ENCODE assay signal across 8 cellular contexts in the genomic region with DNA sequence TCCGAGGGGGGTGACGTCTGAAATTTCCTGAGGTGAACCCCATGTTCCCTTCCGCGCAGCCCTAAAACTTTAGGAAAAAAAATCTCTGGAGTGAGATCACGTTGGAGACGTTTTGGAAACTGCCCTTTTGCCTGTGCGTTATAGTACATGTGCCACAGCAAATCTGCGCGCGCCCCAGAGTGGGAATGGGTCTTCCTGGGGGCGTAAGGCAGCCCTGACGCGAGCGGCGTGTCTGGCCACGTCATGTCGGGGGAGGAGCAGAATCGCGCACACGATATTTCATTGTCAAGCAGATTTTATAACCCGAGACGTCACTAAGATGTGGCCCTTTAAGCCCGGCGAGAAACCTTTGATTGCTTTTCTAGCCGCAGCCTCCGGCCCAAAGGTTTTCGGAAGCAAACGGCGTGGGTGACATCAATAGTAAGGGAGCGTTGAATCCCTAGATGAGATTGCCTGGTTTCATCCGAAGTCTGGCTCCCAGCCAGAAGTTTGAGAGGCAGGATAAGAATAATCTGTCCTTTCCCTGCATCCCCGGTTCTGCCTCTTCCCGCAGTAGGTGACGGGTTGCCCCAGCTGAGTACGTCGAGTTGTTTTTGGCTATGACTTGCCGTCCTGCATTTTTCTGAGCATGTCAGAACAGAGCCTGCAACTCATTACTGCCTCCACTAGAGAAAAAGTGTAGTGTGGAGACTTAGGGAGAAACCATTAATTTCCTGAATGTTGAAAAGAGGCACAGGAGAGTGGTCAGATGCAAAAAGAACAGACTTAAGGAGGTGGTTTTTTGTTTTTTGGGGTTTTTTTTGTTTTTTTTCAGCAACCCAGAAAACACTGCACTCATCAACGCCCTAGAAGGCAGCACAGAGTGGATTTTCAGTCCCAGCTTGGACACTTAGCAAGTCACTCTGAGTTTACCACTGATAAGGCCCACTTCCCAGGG. TPM values are rescaled to one million over a fixed set of nuclear protein-coding genes. Genes with fewer than 3 reads are reported as not detected.
DNase-seq lines count a peak whose midpoint lies in the region; TF ChIP-seq lines count a peak whose summit lies in the region.

No MANE protein-coding gene starts in this region.

- H3K4me2 ChIP-seq in MM.1S (ENCODE audit: low read depth, low read length): peak overlapping the region; percentile 92

- no peaks in the 10 kb centered on the region for H3K9me3 Mint-ChIP-seq in activated naive CD4-positive, alpha-beta T cell treated with anti-CD3 and anti-CD28 coated beads for 36 hours

- peak; percentile 70 for TF ChIP-seq POLR2A in testis (IDR thresholded peaks at IDR 0.05)

- no peaks in the 10 kb centered on the region for H3K27me3 Mint-ChIP-seq in activated naive CD4-positive, alpha-beta T cell treated with anti-CD3 and anti-CD28 coated beads for 36 hours (ENCODE audit: low read depth)

- CTCF ChIA-PET in activated naive CD4-positive, alpha-beta T cell treated with anti-CD3 and anti-CD28 coated beads for 36 hours (lab: Charles Lee): interaction anchor here (0.5 to 1.9 kb wide), 7 partner anchors 7 to 378 kb away, joined by 3 to 6 read pairs (median 3); no protein-coding TSS in a partner anchor

- H3K4me1 Mint-ChIP-seq in activated naive CD4-positive, alpha-beta T cell treated with anti-CD3 and anti-CD28 coated beads for 36 hours (ENCODE audit: low read depth): peaks cover 54% of the 10 kb centered on the region

- H3K9me2 ChIP-seq in MM.1S (replicated peaks; ENCODE audit: insufficient read depth, low read length): no peaks in the 10 kb centered on the region

- H3K36me3 ChIP-seq in MM.1S (replicated peaks; ENCODE audit: insufficient read depth, low read length) (no peaks in the 10 kb centered on the region), testis (ENCODE audit: low read depth, missing control alignments) (no peaks in the 10 kb centered on the region)

- peak overlapping the region; percentile 97 for H3K27ac Mint-ChIP-seq in activated naive CD4-positive, alpha-beta T cell treated with anti-CD3 and anti-CD28 coated beads for 36 hours

- H3K9me3 ChIP-seq in MM.1S (replicated peaks; ENCODE audit: insufficient read depth, low read length) (no peaks in the 10 kb centered on the region), testis (no peaks in the 10 kb centered on the region)

- TF ChIP-seq CTCF in MM.1S (IDR thresholded peaks at IDR 0.05; ENCODE audit: low read length): peak; percentile 38
- peak in 2 of 3 experiments; percentile 31 to 33 for TF ChIP-seq CTCF in testis (IDR thresholded peaks at IDR 0.05)

- peak overlapping the region; percentile 94 for H3K9ac ChIP-seq in MM.1S (ENCODE audit: low read length)

- DNase-seq in GM03348 (ENCODE audit: low spot score) (peak; percentile 95), HCEC 1CT (peak; percentile 95), MM.1S (peak; percentile 100), SHP77 treated with DMSO at 0.1 percent for 48 hours (lab: John Stamatoyannopoulos, UW) (peak; percentile 97), globus pallidus (ENCODE audit: low spot score) (peak; percentile 95), occipital lobe (lab: John Stamatoyannopoulos, UW) (peak; percentile 92), testis (peak; percentile 92)
- peak; percentile 94 for DNase-seq in activated naive CD4-positive, alpha-beta T cell treated with anti-CD3 and anti-CD28 coated beads for 36 hours

- intact Hi-C loops in activated naive CD4-positive, alpha-beta T cell treated with anti-CD3 and anti-CD28 coated beads for 36 hours (cut with micrococcal nuclease): loop anchor here (5.0 kb wide), 3 partner anchors 200 to 610 kb away; partner anchors contain the start of genes ATP8B2 and SLC50A1
- intact Hi-C loops in testis (cut with DNase I; ENCODE audit: low total_unique reads): no loop called here

- H3K4me3 Mint-ChIP-seq in activated naive CD4-positive, alpha-beta T cell treated with anti-CD3 and anti-CD28 coated beads for 36 hours: peak overlapping the region; percentile 83

- WGBS in testis, 2 donors: 0 to 1% methylated on average over 25 to 38 of the region's 38 CpGs

- H3K27me3 ChIP-seq in MM.1S (replicated peaks; ENCODE audit: insufficient read depth, low read length): no peaks in the 10 kb centered on the region
- H3K27me3 ChIP-seq in testis: no peaks in the 10 kb centered on the region

- no peaks in the 10 kb centered on the region for H4K20me1 ChIP-seq in MM.1S (ENCODE audit: insufficient read depth, low read length)

- peak overlapping the region; percentile 68 for H3K4me3 ChIP-seq in MM.1S (ENCODE audit: low read length)
- H3K4me3 ChIP-seq in testis: peak overlapping the region; percentile 74 to 86

- H3K27ac ChIP-seq in MM.1S (ENCODE audit: low read length) (peak overlapping the region; percentile 91), testis (peak overlapping the region; percentile 98 to 99)

- H3K36me3 Mint-ChIP-seq in activated naive CD4-positive, alpha-beta T cell treated with anti-CD3 and anti-CD28 coated beads for 36 hours (ENCODE audit: low read depth): peaks cover 5% of the 10 kb centered on the region

- peaks cover 44% of the 10 kb centered on the region for H3K79me2 ChIP-seq in MM.1S (ENCODE audit: low read length)

- peaks cover 51% of the 10 kb centered on the region for H3F3A ChIP-seq in MM.1S (ENCODE audit: insufficient read depth, low read length)

- peak overlapping the region; percentile 67 for H2AFZ ChIP-seq in MM.1S (ENCODE audit: low read length)

- H3K4me1 ChIP-seq in MM.1S (ENCODE audit: low read length) (peaks cover 52% of the 10 kb centered on the region), testis (peaks cover 39% of the 10 kb centered on the region)

RNA-seq across cellular contexts. Expression of gene PMVK, which starts 0.8 kb away (rescaled TPM):
- 10 to 100 TPM; 29.8 to 30.5 TPM for total RNA-seq in activated naive CD4-positive, alpha-beta T cell treated with anti-CD3 and anti-CD28 coated beads for 36 hours
- total RNA-seq in occipital lobe: 12.0 TPM
- 10 to 100 TPM; 21.1 to 27.7 TPM for total RNA-seq in testis
- 44.6 TPM for polyA plus RNA-seq in testis (ENCODE audit: insufficient read depth, low read depth, low replicate concordance)

RNA-seq across cellular contexts. Expression of gene PBXIP1, which starts 18.6 kb away (rescaled TPM):
- total RNA-seq in activated naive CD4-positive, alpha-beta T cell treated with anti-CD3 and anti-CD28 coated beads for 36 hours: 10 to 100 TPM; 55.3 to 55.5 TPM
- total RNA-seq in occipital lobe (25.0 TPM), testis (10 to 100 TPM; 84.1 to 87.1 TPM)
- 111 TPM for polyA plus RNA-seq in testis (ENCODE audit: insufficient read depth, low read depth, low replicate concordance)

RNA-seq across cellular contexts. Expression of gene PYGO2, which starts 24.3 kb away (rescaled TPM):
- total RNA-seq in activated naive CD4-positive, alpha-beta T cell treated with anti-CD3 and anti-CD28 coated beads for 36 hours: 10 to 100 TPM; 35.6 to 36.3 TPM
- 11.2 TPM for total RNA-seq in occipital lobe
- 10 to 100 TPM; 31.0 to 34.9 TPM for total RNA-seq in testis
- polyA plus RNA-seq in testis (ENCODE audit: insufficient read depth, low read depth, low replicate concordance): 33.2 TPM

RNA-seq across cellular contexts. Expression of gene SHC1, which starts 33.2 kb away (rescaled TPM):
- total RNA-seq in activated naive CD4-positive, alpha-beta T cell treated with anti-CD3 and anti-CD28 coated beads for 36 hours: 10 to 100 TPM; 35.5 to 40.8 TPM
- total RNA-seq in occipital lobe: 10.0 TPM
- 10 to 100 TPM; 47.9 to 59.3 TPM for total RNA-seq in testis
- 49.0 TPM for polyA plus RNA-seq in testis (ENCODE audit: insufficient read depth, low read depth, low replicate concordance)

RNA-seq across cellular contexts. Expression of gene CKS1B, which starts 37.2 kb away (rescaled TPM):
- 100 to 1,000 TPM; 283 to 291 TPM for total RNA-seq in activated naive CD4-positive, alpha-beta T cell treated with anti-CD3 and anti-CD28 coated beads for 36 hours
- total RNA-seq in occipital lobe (12.2 TPM), testis (10 to 100 TPM; 45.5 to 84.3 TPM)
- polyA plus RNA-seq in testis (ENCODE audit: insufficient read depth, low read depth, low replicate concordance): 100 TPM

Comparison
In these comparisons a context has a peak if more than half of its experiments do, and no peak if none do; other contexts are left out.
1. Peak in every context shown above with its lines: DNase-seq, H3K4me3 ChIP-seq and H3K27ac ChIP-seq.